In genomic region chr14:72291908-72292688, GRCh38 we compare ENCODE assay signal across 8 cellular contexts.
A peak's percentile ranks its signal among the peaks of the same experiment; 100 is the strongest.
DNase-seq lines count a peak whose midpoint lies in the region; ATAC-seq and TF ChIP-seq lines count a peak whose summit lies in the region.

No MANE protein-coding gene starts in this region.

- DNase-seq in stimulated activated CD4-positive, alpha-beta T cell treated with anti-CD3 and anti-CD28 coated beads, Interleukin-15, amount 100 ng/mL, for 24 hours: peak; percentile 15
- DNase-seq in stimulated activated CD4-positive, alpha-beta T cell treated with anti-CD3 and anti-CD28 coated beads, Interleukin-4, amount 100 ng/mL, for 4 hours: no peak
- DNase-seq in LNCaP clone FGC (ENCODE audit: low read depth): peak; percentile 14
- no peak for DNase-seq in right atrium auricular region (ENCODE audit: low spot score)
- no peak for DNase-seq in gastrocnemius medialis
- DNase-seq in NCI-H2107 (lab: John Stamatoyannopoulos, UW): no peak

- H3K4me1 ChIP-seq in right atrium auricular region: peaks cover 0 to 10% of the 10 kb centered on the region in 2 donors
- H3K4me1 ChIP-seq in gastrocnemius medialis: no peaks in the 10 kb centered on the region

- H3K9me3 ChIP-seq in right atrium auricular region (no peaks in the 10 kb centered on the region), gastrocnemius medialis (no peaks in the 10 kb centered on the region)

- peak; percentile 59 for ATAC-seq in activated T-helper 17 cell treated with anti-CD3 and anti-CD28 coated beads, Interleukin-2, amount 50 U/mL, for 72 hours (replicated peaks)
- ATAC-seq in gastrocnemius medialis (peak in 1 of 2 donors; percentile 61), HG03025 (IDR thresholded peaks at IDR 0.05; ENCODE audit: low FRiP score, unreplicated experiment) (no peak)

- H3K27me3 ChIP-seq in right atrium auricular region (no peaks in the 10 kb centered on the region), gastrocnemius medialis (no peaks in the 10 kb centered on the region)

- no peaks in the 10 kb centered on the region for H3K4me1 Mint-ChIP-seq in activated T-helper 17 cell treated with anti-CD3 and anti-CD28 coated beads, Interleukin-2, amount 50 U/mL, for 72 hours

- intact Hi-C loops in gastrocnemius medialis (cut with DNase I; ENCODE audit: low total_unique reads): no loop called here

- H3K27ac ChIP-seq in right atrium auricular region (peak overlapping the region; percentile 14 to 40), gastrocnemius medialis (peak overlapping the region in 1 of 4 donors; percentile 43)

- TF ChIP-seq CTCF in LNCaP clone FGC (IDR thresholded peaks at IDR 0.05; ENCODE audit: control insufficient read depth, extremely low read depth, insufficient read depth): peak; percentile 72
- TF ChIP-seq CTCF in right atrium auricular region (IDR thresholded peaks at IDR 0.05): peak; percentile 54 to 82
- TF ChIP-seq CTCF in gastrocnemius medialis (IDR thresholded peaks at IDR 0.05 in 4 of 5, conservative IDR thresholded peaks at IDR 0.05 in 1 of 5): peak in 4 of 5 experiments; percentile 19 to 54 (median 40)

- H3K27ac Mint-ChIP-seq in activated T-helper 17 cell treated with anti-CD3 and anti-CD28 coated beads, Interleukin-2, amount 50 U/mL, for 72 hours: no peak overlapping the region

- H3K36me3 Mint-ChIP-seq in activated T-helper 17 cell treated with anti-CD3 and anti-CD28 coated beads, Interleukin-2, amount 50 U/mL, for 72 hours (ENCODE audit: low read depth): no peaks in the 10 kb centered on the region

- no peaks in the 10 kb centered on the region for H3K9me3 Mint-ChIP-seq in activated T-helper 17 cell treated with anti-CD3 and anti-CD28 coated beads, Interleukin-2, amount 50 U/mL, for 72 hours

- H3K4me3 Mint-ChIP-seq in activated T-helper 17 cell treated with anti-CD3 and anti-CD28 coated beads, Interleukin-2, amount 50 U/mL, for 72 hours: no peak overlapping the region

- in situ Hi-C loops in gastrocnemius medialis (cut with MboI; ENCODE audit: low sequenced_read_pairs in 4 of 4): loop anchor here in 1 of 4 donors (5.0 kb wide), 1 partner anchor 270 kb away; no protein-coding TSS in a partner anchor

- H3K4me3 ChIP-seq in LNCaP clone FGC (ENCODE audit: low read depth, low read length): no peak overlapping the region
- peak overlapping the region; percentile 5 to 25 for H3K4me3 ChIP-seq in right atrium auricular region
- no peak overlapping the region for H3K4me3 ChIP-seq in gastrocnemius medialis

- peaks cover 39% of the 10 kb centered on the region for H3K27me3 Mint-ChIP-seq in activated T-helper 17 cell treated with anti-CD3 and anti-CD28 coated beads, Interleukin-2, amount 50 U/mL, for 72 hours

- TF ChIP-seq POLR2A in gastrocnemius medialis (IDR thresholded peaks at IDR 0.05): no peak

- no peaks in the 10 kb centered on the region for H3K36me3 ChIP-seq in right atrium auricular region
- H3K36me3 ChIP-seq in gastrocnemius medialis: no peaks in the 10 kb centered on the region

Comparison
In these comparisons a context has a peak if more than half of its experiments do, and no peak if none do; other contexts are left out.
1. DNase-seq: peak in stimulated activated CD4-positive, alpha-beta T cell treated with anti-CD3 and anti-CD28 coated beads, Interleukin-15, amount 100 ng/mL, for 24 hours (single experiment) and LNCaP clone FGC (single experiment); none in stimulated activated CD4-positive, alpha-beta T cell treated with anti-CD3 and anti-CD28 coated beads, Interleukin-4, amount 100 ng/mL, for 4 hours (0 of 2), right atrium auricular region (single experiment), gastrocnemius medialis (0 of 2) and NCI-H2107 (single experiment).
2. H3K4me3 ChIP-seq: peak in right atrium auricular region (2 of 2); none in LNCaP clone FGC (single experiment) and gastrocnemius medialis (0 of 4).
3. Peak in every context shown above with its lines, with median percentiles within 50 percentile points of each other: CTCF ChIP-seq.